ENCODE assay signal across 2 cellular contexts in genomic region chr19:19549804-19550453, GRCh38.
TF ChIP-seq lines count a peak whose summit lies in the region.

No MANE protein-coding gene starts in this region.

TF ChIP-seq in GM23338, 12 proteins besides CTCF, POLR2A, EP300 and RAD21 (continued from another document):
- TF ChIP-seq REST (IDR thresholded peaks at IDR 0.05; ENCODE audit: unreplicated experiment) (no peak), ZNF114 (CRISPR knock-in tag; IDR thresholded peaks at IDR 0.05) (no peak)
TF ChIP-seq in GM23338: peak in this region for 0.

TF ChIP-seq in HEK293, 187 proteins besides CTCF, POLR2A, EP300 and RAD21 (continued from another document):
- TF ChIP-seq ZBTB11 (tag by site-specific recombination; conservative IDR thresholded peaks at IDR 0.05; ENCODE audit: low read depth) (no peak), ZEB2 (tag by site-specific recombination; IDR thresholded peaks at IDR 0.05) (peak; percentile 97), ZIC2 (tag by site-specific recombination; IDR thresholded peaks at IDR 0.05) (peak; percentile 46; the same call in 1 of the 2 replicates), ZNF354C (tag by site-specific recombination; IDR thresholded peaks at IDR 0.05; ENCODE audit: borderline replicate concordance, low read depth) (no peak), ZNF248 (tag by site-specific recombination; IDR thresholded peaks at IDR 0.05) (no peak)
